In the genomic region with DNA sequence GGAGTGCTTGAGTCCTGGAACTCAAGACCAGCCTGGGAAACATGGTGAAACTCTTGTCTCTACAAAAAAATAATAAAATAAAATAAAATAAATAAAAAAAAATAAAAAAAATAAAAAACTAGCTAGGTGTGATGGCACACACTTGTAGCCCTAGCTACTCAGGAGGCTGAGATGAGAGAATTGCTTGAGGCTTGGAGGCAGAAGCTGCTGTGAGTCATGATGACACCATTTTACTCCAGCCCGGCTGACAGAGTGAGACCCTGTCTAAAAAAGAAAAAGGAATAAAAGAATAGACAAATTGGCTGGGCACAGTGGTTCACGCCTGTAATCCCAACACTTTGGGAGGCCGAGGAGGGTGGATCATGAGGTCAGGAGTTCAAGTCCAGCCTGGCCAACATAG, we compare ENCODE assay signal across 26 cellular contexts.
"Had no signal": no experiment of that assay in that cellular context is flagged by ENCODE, and none has a peak within 500 bp of the region (broad histone marks: within the 10 kb centered on the region; RNA-seq: fewer than 3 reads in every experiment).

No MANE protein-coding gene starts in this region.

- ATAC-seq: activated naive CD4-positive, alpha-beta T cell treated with anti-CD3 and anti-CD28 coated beads, Interleukin-2, amount 50 U/mL, for 72 hours; activated T-cell treated with anti-CD3 and anti-CD28 coated beads, Interleukin-2, amount 50 U/mL, for 72 hours; effector memory CD8-positive, alpha-beta T cell had no signal

- H3K4me1 Mint-ChIP-seq: activated CD4-positive, alpha-beta memory T cell treated with anti-CD3 and anti-CD28 coated beads, Interleukin-2, amount 10 ng/mL, durations not matched to agents 7 days and 5 days; activated CD4-positive, alpha-beta T cell treated with anti-CD3 and anti-CD28 coated beads, Interleukin-2, amount 10 ng/mL, durations not matched to agents 7 days and 5 days; activated naive CD4-positive, alpha-beta T cell treated with anti-CD3 and anti-CD28 coated beads, Interleukin-2, amount 10 ng/mL, durations not matched to agents 7 days and 5 days; activated naive CD8-positive, alpha-beta T cell treated with anti-CD3 and anti-CD28 coated beads, Interleukin-2, amount 10 ng/mL, durations not matched to agents 7 days and 5 days; brain; central memory CD8-positive, alpha-beta T cell had no signal

- H3K27me3 ChIP-seq: ascending aorta, breast epithelium, esophagus squamous epithelium had no signal

- H3K36me3 Mint-ChIP-seq: activated naive CD4-positive, alpha-beta T cell treated with anti-CD3 and anti-CD28 coated beads, Interleukin-2, amount 10 ng/mL, durations not matched to agents 7 days and 5 days; activated naive CD4-positive, alpha-beta T cell treated with anti-CD3 and anti-CD28 coated beads, Interleukin-2, amount 50 U/mL, for 72 hours; activated naive CD8-positive, alpha-beta T cell treated with anti-CD3 and anti-CD28 coated beads, Interleukin-2, amount 10 ng/mL, durations not matched to agents 7 days and 5 days; brain had no signal

- H3K27ac Mint-ChIP-seq: activated CD4-positive, alpha-beta memory T cell treated with anti-CD3 and anti-CD28 coated beads, Interleukin-2, amount 10 ng/mL, durations not matched to agents 7 days and 5 days; activated CD4-positive, alpha-beta T cell treated with anti-CD3 and anti-CD28 coated beads, Interleukin-2, amount 10 ng/mL, durations not matched to agents 7 days and 5 days; activated naive CD4-positive, alpha-beta T cell treated with anti-CD3 and anti-CD28 coated beads, Interleukin-2, amount 10 ng/mL, durations not matched to agents 7 days and 5 days; activated naive CD4-positive, alpha-beta T cell treated with anti-CD3 and anti-CD28 coated beads, Interleukin-2, amount 50 U/mL, for 72 hours; activated naive CD8-positive, alpha-beta T cell treated with anti-CD3 and anti-CD28 coated beads, Interleukin-2, amount 10 ng/mL, durations not matched to agents 7 days and 5 days; activated T-cell treated with anti-CD3 and anti-CD28 coated beads, Interleukin-2, amount 50 U/mL, for 24 hours; activated T-cell treated with anti-CD3 and anti-CD28 coated beads, Interleukin-2, amount 50 U/mL, for 72 hours; brain; effector memory CD8-positive, alpha-beta T cell had no signal

- H3K27ac ChIP-seq: ascending aorta, breast epithelium, epithelial cell of prostate, esophagus squamous epithelium had no signal

- H3K4me1 ChIP-seq: ascending aorta, breast epithelium, esophagus squamous epithelium had no signal

- H3K9me3 ChIP-seq: ascending aorta, breast epithelium, esophagus squamous epithelium had no signal

- H3K27me3 Mint-ChIP-seq: activated CD4-positive, alpha-beta memory T cell treated with anti-CD3 and anti-CD28 coated beads, Interleukin-2, amount 10 ng/mL, durations not matched to agents 7 days and 5 days; activated CD4-positive, alpha-beta T cell treated with anti-CD3 and anti-CD28 coated beads, Interleukin-2, amount 10 ng/mL, durations not matched to agents 7 days and 5 days; activated naive CD4-positive, alpha-beta T cell treated with anti-CD3 and anti-CD28 coated beads, Interleukin-2, amount 10 ng/mL, durations not matched to agents 7 days and 5 days; activated naive CD8-positive, alpha-beta T cell treated with anti-CD3 and anti-CD28 coated beads, Interleukin-2, amount 10 ng/mL, durations not matched to agents 7 days and 5 days; activated T-cell treated with anti-CD3 and anti-CD28 coated beads, Interleukin-2, amount 50 U/mL, for 24 hours; brain; central memory CD8-positive, alpha-beta T cell; effector memory CD8-positive, alpha-beta T cell had no signal

- H3K9me3 Mint-ChIP-seq: activated CD4-positive, alpha-beta memory T cell treated with anti-CD3 and anti-CD28 coated beads, Interleukin-2, amount 10 ng/mL, durations not matched to agents 7 days and 5 days; activated CD4-positive, alpha-beta T cell treated with anti-CD3 and anti-CD28 coated beads, Interleukin-2, amount 10 ng/mL, durations not matched to agents 7 days and 5 days; activated naive CD4-positive, alpha-beta T cell treated with anti-CD3 and anti-CD28 coated beads, Interleukin-2, amount 10 ng/mL, durations not matched to agents 7 days and 5 days; brain had no signal

- DNase-seq: activated CD4-positive, alpha-beta memory T cell treated with anti-CD3 and anti-CD28 coated beads, Interleukin-2, amount 10 ng/mL, durations not matched to agents 7 days and 5 days; activated CD4-positive, alpha-beta T cell treated with anti-CD3 and anti-CD28 coated beads for 1 hour; activated CD4-positive, alpha-beta T cell treated with anti-CD3 and anti-CD28 coated beads for 4 hours; activated CD4-positive, alpha-beta T cell treated with anti-CD3 and anti-CD28 coated beads, Interleukin-2, amount 10 ng/mL, durations not matched to agents 7 days and 5 days; activated CD4-positive, alpha-beta T cell treated with anti-CD3 and anti-CD28 coated beads, Interleukin-2, amount 50 U/mL, for 4 hours; activated CD8-positive, alpha-beta memory T cell treated with anti-CD3 and anti-CD28 coated beads, Interleukin-2, amount 50 U/mL, for 48 hours; activated gamma-delta T cell; activated naive CD4-positive, alpha-beta T cell; activated naive CD4-positive, alpha-beta T cell treated with anti-CD3 and anti-CD28 coated beads, Interleukin-2, amount 10 ng/mL, durations not matched to agents 7 days and 5 days; activated naive CD8-positive, alpha-beta T cell treated with anti-CD3 and anti-CD28 coated beads, Interleukin-2, amount 10 ng/mL, durations not matched to agents 7 days and 5 days; activated T-cell treated with anti-CD3 and anti-CD28 coated beads for 4 hours; activated T-cell treated with anti-CD3 and anti-CD28 coated beads, Interleukin-2, amount 50 U/mL, for 24 hours; activated T-cell treated with anti-CD3 and anti-CD28 coated beads, Interleukin-2, amount 50 U/mL, for 72 hours; cortex of kidney; dermis blood vessel endothelial cell; effector CD4-positive, alpha-beta T cell; effector memory CD8-positive, alpha-beta T cell; esophagus squamous epithelium; head of caudate nucleus; T-helper 9 cell had no signal

- H3K4me3 Mint-ChIP-seq: activated CD4-positive, alpha-beta memory T cell treated with anti-CD3 and anti-CD28 coated beads, Interleukin-2, amount 10 ng/mL, durations not matched to agents 7 days and 5 days; activated CD4-positive, alpha-beta T cell treated with anti-CD3 and anti-CD28 coated beads, Interleukin-2, amount 10 ng/mL, durations not matched to agents 7 days and 5 days; activated naive CD4-positive, alpha-beta T cell treated with anti-CD3 and anti-CD28 coated beads, Interleukin-2, amount 10 ng/mL, durations not matched to agents 7 days and 5 days; activated naive CD8-positive, alpha-beta T cell treated with anti-CD3 and anti-CD28 coated beads, Interleukin-2, amount 10 ng/mL, durations not matched to agents 7 days and 5 days; activated T-cell treated with anti-CD3 and anti-CD28 coated beads, Interleukin-2, amount 50 U/mL, for 24 hours; activated T-cell treated with anti-CD3 and anti-CD28 coated beads, Interleukin-2, amount 50 U/mL, for 72 hours; brain; central memory CD8-positive, alpha-beta T cell; effector memory CD8-positive, alpha-beta T cell had no signal
